In genomic region chr5:157116483-157116954, GRCh38 we compare ENCODE assay signal across 14 cellular contexts. TPM values are rescaled to one million over a fixed set of nuclear protein-coding genes. Genes with fewer than 3 reads are reported as not detected.
DNase-seq lines count a peak whose midpoint lies in the region; ATAC-seq and TF ChIP-seq lines count a peak whose summit lies in the region.
"Had no signal": no experiment of that assay in that cellular context is flagged by ENCODE, and none has a peak within 500 bp of the region (broad histone marks: within the 10 kb centered on the region; RNA-seq: fewer than 3 reads in every experiment).

No MANE protein-coding gene starts in this region.

- no peak for TF ChIP-seq CTCF in breast epithelium (IDR thresholded peaks at IDR 0.05)

- no peak for TF ChIP-seq POLR2A in breast epithelium (IDR thresholded peaks at IDR 0.05)

- no peaks in the 10 kb centered on the region for H3K36me3 ChIP-seq in CD4-positive, CD25-positive, alpha-beta regulatory T cell (ENCODE audit: control insufficient read depth, insufficient read depth, low read length)
- H3K36me3 ChIP-seq in breast epithelium = no peaks in the 10 kb centered on the region

- no peak overlapping the region for H3K4me3 ChIP-seq in CD4-positive, CD25-positive, alpha-beta regulatory T cell (ENCODE audit: low read depth, low read length)
- no peak overlapping the region for H3K4me3 ChIP-seq in breast epithelium
- H3K4me3 ChIP-seq: lung had no signal

- peaks cover 3 to 11% (median 5%) of the 10 kb centered on the region in 4 donors for H3K4me1 Mint-ChIP-seq in CD4-positive, CD25-positive, alpha-beta regulatory T cell

- no peaks in the 10 kb centered on the region for H3K27me3 Mint-ChIP-seq in CD4-positive, CD25-positive, alpha-beta regulatory T cell

- no peaks in the 10 kb centered on the region for H3K4me1 ChIP-seq in CD4-positive, CD25-positive, alpha-beta regulatory T cell (ENCODE audit: control insufficient read depth, insufficient read depth, low read length, poor library complexity, severe bottlenecking)
- no peaks in the 10 kb centered on the region for H3K4me1 ChIP-seq in breast epithelium

- H3K27me3 ChIP-seq in CD4-positive, CD25-positive, alpha-beta regulatory T cell (ENCODE audit: control insufficient read depth, insufficient read depth, low read length) = no peaks in the 10 kb centered on the region
- H3K27me3 ChIP-seq in breast epithelium = no peaks in the 10 kb centered on the region

- peaks cover 0 to 7% (median 0%) of the 10 kb centered on the region in 7 donors for H3K9me3 Mint-ChIP-seq in CD4-positive, CD25-positive, alpha-beta regulatory T cell

- no peak overlapping the region for H3K27ac ChIP-seq in CD4-positive, CD25-positive, alpha-beta regulatory T cell (ENCODE audit: insufficient read depth, low read length, poor library complexity, severe bottlenecking)
- no peak overlapping the region for H3K27ac ChIP-seq in breast epithelium

- H3K9me3 ChIP-seq in CD4-positive, CD25-positive, alpha-beta regulatory T cell (ENCODE audit: control insufficient read depth in 2 of 2, low read length in 2 of 2) = peaks cover 6 to 10% of the 10 kb centered on the region in 2 experiments
- no peaks in the 10 kb centered on the region for H3K9me3 ChIP-seq in breast epithelium

- ATAC-seq in CD4-positive, CD25-positive, alpha-beta regulatory T cell (ENCODE audit: low read depth in 2 of 2) = no peak
- ATAC-seq in GM18511 (IDR thresholded peaks at IDR 0.05; ENCODE audit: unreplicated experiment) (peak; percentile 76), GM21825 (IDR thresholded peaks at IDR 0.05; ENCODE audit: unreplicated experiment) (peak; percentile 47), HG03571 (IDR thresholded peaks at IDR 0.05; ENCODE audit: unreplicated experiment) (peak; percentile 66), GM21423 (IDR thresholded peaks at IDR 0.05; ENCODE audit: unreplicated experiment) (no peak)

- H3K27ac Mint-ChIP-seq in CD4-positive, CD25-positive, alpha-beta regulatory T cell = peak overlapping the region in 2 of 3 donors; percentile 8 to 48

- peaks cover 3% of the 10 kb centered on the region for H3K36me3 Mint-ChIP-seq in CD4-positive, CD25-positive, alpha-beta regulatory T cell

- intact Hi-C loops in breast epithelium (cut with DNase I; ENCODE audit: low total_unique reads) = no loop called here

- no peak for DNase-seq in CD4-positive, CD25-positive, alpha-beta regulatory T cell
- DNase-seq in breast epithelium (ENCODE audit: low spot score in 2 of 2) (no peak), NCI-H524 (lab: John Stamatoyannopoulos, UW) (no peak), ureter (ENCODE audit: low spot score) (no peak)
- DNase-seq: C1 segment of cervical spinal cord, cerebellar nuclear complex, foreskin melanocyte, NCI-H1436 treated with DMSO at 0.1 percent for 48 hours had no signal

- peak overlapping the region in 2 of 4 donors; percentile 11 to 30 for H3K4me3 Mint-ChIP-seq in CD4-positive, CD25-positive, alpha-beta regulatory T cell

RNA-seq across cellular contexts. Expression of gene HAVCR2, which starts 7.7 kb away (rescaled TPM):
- total RNA-seq in CD4-positive, CD25-positive, alpha-beta regulatory T cell = 5.0 TPM
- 1 to 10 TPM; 4.0 to 9.7 (median 7.0) TPM for polyA plus RNA-seq in CD4-positive, CD25-positive, alpha-beta regulatory T cell
- total RNA-seq in breast epithelium = 10 to 100 TPM; 10.8 to 26.6 (median 13.3) TPM
- total RNA-seq in ureter = 5.6 TPM

RNA-seq across cellular contexts. Expression of gene MED7, which starts 26.1 kb away (rescaled TPM):
- total RNA-seq in CD4-positive, CD25-positive, alpha-beta regulatory T cell = 9.0 TPM
- polyA plus RNA-seq in CD4-positive, CD25-positive, alpha-beta regulatory T cell = 10 to 100 TPM; 15.0 to 19.5 (median 16.1) TPM
- total RNA-seq in breast epithelium = 10 to 100 TPM; 12.2 to 15.5 (median 14.4) TPM
- total RNA-seq in ureter = 15.8 TPM

RNA-seq across cellular contexts. Expression of gene GARIN3, which starts 49.5 kb away (rescaled TPM):
- not detected for total RNA-seq in CD4-positive, CD25-positive, alpha-beta regulatory T cell
- polyA plus RNA-seq in CD4-positive, CD25-positive, alpha-beta regulatory T cell = not detected
- total RNA-seq in breast epithelium (not detected), ureter (not detected)
- total RNA-seq: lung, renal cortical epithelial cell had no signal
- polyA plus RNA-seq: lung had no signal

RNA-seq across cellular contexts. Expression of gene HAVCR1, which starts 57.6 kb away (rescaled TPM):
- 7.9 TPM for total RNA-seq in CD4-positive, CD25-positive, alpha-beta regulatory T cell
- polyA plus RNA-seq in CD4-positive, CD25-positive, alpha-beta regulatory T cell = 1 to 10 TPM; 1.7 to 8.2 (median 3.7) TPM
- total RNA-seq in breast epithelium (1 to 10 TPM in 1 of 3 donors, under 1 TPM in 1, not detected in 1; 0.44 to 2.9 TPM), ureter (0.44 TPM)

Comparison
In these comparisons a context has a peak if more than half of its experiments do, and no peak if none do; other contexts are left out.
1. ATAC-seq: peak in GM18511 (single experiment), GM21825 (single experiment) and HG03571 (single experiment); none in CD4-positive, CD25-positive, alpha-beta regulatory T cell (0 of 2) and GM21423 (single experiment).